8 cellular contexts compared by ENCODE assay signal in the genomic region with DNA sequence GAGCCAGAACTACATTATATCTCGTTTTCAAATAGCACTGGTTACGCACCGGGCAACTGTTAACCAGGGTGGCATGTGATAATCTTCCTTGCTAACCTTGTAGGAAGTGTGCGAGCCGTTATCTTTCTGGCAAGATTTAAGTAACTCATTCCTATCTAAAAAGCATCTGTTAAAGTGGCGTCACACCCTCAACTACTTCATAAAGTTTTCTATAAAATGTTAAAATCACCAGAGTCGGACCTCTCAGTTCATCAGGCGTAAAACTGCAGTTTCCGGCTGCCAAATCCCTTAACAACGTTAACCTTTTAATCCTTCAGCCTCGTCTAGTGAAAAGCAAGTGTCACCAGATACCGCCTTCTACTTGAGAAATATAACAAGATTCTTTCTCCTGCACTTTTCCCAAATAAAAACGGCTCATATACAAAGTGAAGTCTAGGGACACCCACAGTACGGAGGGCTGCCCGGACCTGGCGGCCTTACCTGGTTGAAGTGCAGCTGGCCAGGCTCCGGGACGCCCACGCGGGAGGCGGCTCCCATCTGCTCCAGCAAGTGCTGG. TPM values are rescaled to one million over a fixed set of nuclear protein-coding genes. Genes with fewer than 3 reads are reported as not detected.
DNase-seq lines count a peak whose midpoint lies in the region; ATAC-seq and TF ChIP-seq lines count a peak whose summit lies in the region.

No MANE protein-coding gene starts in this region.

- TF ChIP-seq CTCF in RWPE1 (conservative IDR thresholded peaks at IDR 0.05; ENCODE audit: low read depth) (no peak), tibial artery (IDR thresholded peaks at IDR 0.05) (no peak)

- intact Hi-C loops in cardiac septum (cut with DNase I) = loop anchor here (2.0 to 10.0 kb wide), 2 partner anchors 87 to 731 kb away; a partner anchor contains a TSS
- intact Hi-C loops in left ventricle myocardium superior (cut with micrococcal nuclease) = no loop called here
- intact Hi-C loops in tibial artery (cut with DNase I; ENCODE audit: low total_unique reads) = no loop called here

- H3K4me3 ChIP-seq in mucosa of rectum (ENCODE audit: low read length in 2 of 2) (peak overlapping the region; percentile 81 to 96), tibial artery (peak overlapping the region; percentile 64 to 84)

- H3K9me3 ChIP-seq in mucosa of rectum (ENCODE audit: control insufficient read depth in 2 of 2, low read length in 2 of 2) (no peaks in the 10 kb centered on the region), tibial artery (no peaks in the 10 kb centered on the region)

- no peaks in the 10 kb centered on the region for H3K36me3 ChIP-seq in mucosa of rectum (ENCODE audit: control insufficient read depth in 2 of 2, insufficient read depth in 2 of 2, low read length in 2 of 2)
- H3K36me3 ChIP-seq in tibial artery = no peaks in the 10 kb centered on the region

- peak; percentile 79 for DNase-seq in cardiac septum (ENCODE audit: low spot score)
- DNase-seq in left ventricle myocardium superior = no peak
- peak; percentile 8 for DNase-seq in RWPE1 (ENCODE audit: low spot score)
- DNase-seq in cerebellum (ENCODE audit: low spot score) = peak; percentile 70
- DNase-seq in tibial artery = no peak
- DNase-seq in dedifferentiated amniotic fluid mesenchymal stem cell (ENCODE audit: extremely low spot score) = no peak

- H3K27me3 ChIP-seq in mucosa of rectum (ENCODE audit: control insufficient read depth in 2 of 2, insufficient read depth in 2 of 2, low read length in 2 of 2) (no peaks in the 10 kb centered on the region), tibial artery (no peaks in the 10 kb centered on the region)

- H3K9ac ChIP-seq in mucosa of rectum (ENCODE audit: low read depth in 1 of 2, low read length in 2 of 2) = peak overlapping the region; percentile 76 to 85

- CTCF ChIA-PET in RWPE1 (lab: Yijun Ruan, JAX) = interaction anchor here (0.6 kb wide), 1 partner anchor 39 kb away, joined by 3 read pairs; no protein-coding TSS in a partner anchor

- H3K4me1 ChIP-seq in mucosa of rectum (ENCODE audit: control insufficient read depth in 2 of 2, insufficient read depth in 2 of 2, low read length in 2 of 2) = peaks cover 15 to 18% of the 10 kb centered on the region in 2 donors
- peaks cover 0 to 11% (median 4%) of the 10 kb centered on the region in 4 donors for H3K4me1 ChIP-seq in tibial artery

- H3K27ac ChIP-seq in RWPE1 (peak overlapping the region; percentile 70), mucosa of rectum (ENCODE audit: low read depth in 2 of 2, low read length in 2 of 2) (peak overlapping the region; percentile 77 to 86), tibial artery (peak overlapping the region; percentile 63 to 68)

- ATAC-seq in left ventricle myocardium superior (no peak), HG03135 (IDR thresholded peaks at IDR 0.05; ENCODE audit: unreplicated experiment) (peak; percentile 29)

- POLR2A ChIA-PET in RWPE1 (lab: Yijun Ruan, JAX; ENCODE audit: low non-redundant PET) = no interaction called here

RNA-seq across cellular contexts. Expression of a gene that starts 1.2 kb away (rescaled TPM):
- total RNA-seq in cardiac septum (3.0 TPM), left ventricle myocardium superior (5.0 TPM), cerebellum (8.7 TPM)

Comparison
In these comparisons a context has a peak if more than half of its experiments do, and no peak if none do; other contexts are left out.
1. DNase-seq: peak in cardiac septum (single experiment), RWPE1 (single experiment) and cerebellum (single experiment); none in left ventricle myocardium superior (single experiment), tibial artery (0 of 2) and dedifferentiated amniotic fluid mesenchymal stem cell (single experiment).
2. Peak in every context shown above with its lines, with median percentiles within 50 percentile points of each other: H3K27ac ChIP-seq.